8 cellular contexts compared by ENCODE assay signal in the genomic region with DNA sequence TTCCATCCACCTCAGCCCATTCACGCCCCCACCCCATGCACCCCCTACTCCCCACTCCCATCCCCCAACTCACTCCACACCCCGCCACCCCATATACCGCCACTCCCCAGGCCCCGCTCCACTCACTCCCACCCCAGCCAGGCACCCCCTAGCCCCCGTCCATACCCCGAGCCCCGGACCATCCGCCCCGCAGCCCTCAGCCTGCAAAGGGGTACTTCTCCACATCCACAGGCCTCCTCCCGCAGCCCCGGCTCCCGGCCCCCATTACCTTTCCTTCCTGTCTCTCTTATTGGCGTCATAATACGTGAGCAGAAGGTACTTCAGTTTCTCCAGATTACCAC. TPM values are rescaled to one million over a fixed set of nuclear protein-coding genes. Genes with fewer than 3 reads are reported as not detected.
A peak's percentile ranks its signal among the peaks of the same experiment; 100 is the strongest.
DNase-seq lines count a peak whose midpoint lies in the region; ATAC-seq and TF ChIP-seq lines count a peak whose summit lies in the region.
"Not testable (repeated sequence)": the region's sequence is repeated elsewhere in the genome, so short reads cannot be mapped to it uniquely, and the experiment has no call there.

No MANE protein-coding gene starts in this region.

- TF ChIP-seq POLR2A in sigmoid colon (IDR thresholded peaks at IDR 0.05): not testable (repeated sequence)

- not testable (repeated sequence) for H3K4me2 ChIP-seq in KMS-11; mesendoderm (ENCODE audit: low read length)

- not testable (repeated sequence) for H3K36me3 Mint-ChIP-seq in activated CD4-positive, alpha-beta T cell treated with anti-CD3 and anti-CD28 coated beads for 36 hours (ENCODE audit: low read depth); MCF 10A (ENCODE audit: insufficient read depth, unreplicated experiment)

- H3K18ac ChIP-seq in mesendoderm (ENCODE audit: low read length): not testable (repeated sequence)

- not testable (repeated sequence) for H3K27me3 Mint-ChIP-seq in activated CD4-positive, alpha-beta T cell treated with anti-CD3 and anti-CD28 coated beads for 36 hours; MCF 10A (ENCODE audit: insufficient read depth, unreplicated experiment)

- peak overlapping the region; percentile 99 for H3K27ac Mint-ChIP-seq in activated CD4-positive, alpha-beta T cell treated with anti-CD3 and anti-CD28 coated beads for 36 hours
- H3K27ac Mint-ChIP-seq in MCF 10A (ENCODE audit: low read depth, unreplicated experiment): peak overlapping the region; percentile 80

- H3K9me3 Mint-ChIP-seq in activated CD4-positive, alpha-beta T cell treated with anti-CD3 and anti-CD28 coated beads for 36 hours (ENCODE audit: low read depth); MCF 10A (ENCODE audit: unreplicated experiment): not testable (repeated sequence)

- TF ChIP-seq EP300 in sigmoid colon (IDR thresholded peaks at IDR 0.05): not testable (repeated sequence)

- not testable (repeated sequence) for BruUV-seq in MCF 10A (replicated peaks; lab: Mats Ljungman, UMichigan)

- H4K8ac ChIP-seq in mesendoderm (ENCODE audit: low read depth, low read length): not testable (repeated sequence)

- intact Hi-C loops in activated CD4-positive, alpha-beta T cell treated with anti-CD3 and anti-CD28 coated beads for 36 hours (cut with DNase I, micrococcal nuclease); MCF 10A (cut with micrococcal nuclease); sigmoid colon (cut with DNase I); aorta (cut with DNase I): not testable (repeated sequence)

- not testable (repeated sequence) for H3K4me1 Mint-ChIP-seq in activated CD4-positive, alpha-beta T cell treated with anti-CD3 and anti-CD28 coated beads for 36 hours; MCF 10A (ENCODE audit: insufficient read depth, unreplicated experiment)

- not testable (repeated sequence) for H2BK120ac ChIP-seq in mesendoderm (ENCODE audit: low read depth, low read length)

- not testable (repeated sequence) for H3K9me3 ChIP-seq in sigmoid colon; aorta (ENCODE audit: control insufficient read depth, low read length)

- TF ChIP-seq CTCF in GM12864 (IDR thresholded peaks at IDR 0.05; ENCODE audit: low read depth, low read length, missing control alignments); KMS-11 (conservative IDR thresholded peaks at IDR 0.05; ENCODE audit: low read depth, low read length); MCF 10A (IDR thresholded peaks at IDR 0.05; ENCODE audit: unreplicated experiment); foreskin fibroblast (IDR thresholded peaks at IDR 0.05; ENCODE audit: low read depth, low read length); sigmoid colon (IDR thresholded peaks at IDR 0.05): not testable (repeated sequence)

- H2AK5ac ChIP-seq in mesendoderm (ENCODE audit: low read length): not testable (repeated sequence)

- H2BK15ac ChIP-seq in mesendoderm (replicated peaks; ENCODE audit: low read depth): not testable (repeated sequence)

- POLR2A ChIA-PET in activated CD4-positive, alpha-beta T cell treated with anti-CD3 and anti-CD28 coated beads for 36 hours (lab: Charles Lee): not testable (repeated sequence)
- POLR2A ChIA-PET in MCF 10A (lab: Yijun Ruan, JAX): interaction anchor here (2.3 to 2.9 kb wide), 3 partner anchors 57 to 108 kb away, joined by 17 to 41 read pairs (median 31); a partner anchor contains a TSS

- H3K27ac ChIP-seq in KMS-11 (peak overlapping the region; percentile 75), sigmoid colon (peak overlapping the region; percentile 78 to 93 (median 92)), aorta (ENCODE audit: low read depth in 1 of 2, low read length in 2 of 2) (peak overlapping the region in 1 of 2 donors; percentile 71)
- not testable (repeated sequence) for H3K27ac ChIP-seq in mesendoderm (ENCODE audit: low read depth, low read length)

- not testable (repeated sequence) for H4K20me1 ChIP-seq in KMS-11 (ENCODE audit: insufficient read depth)

- not testable (repeated sequence) for H3K79me1 ChIP-seq in mesendoderm (ENCODE audit: low read length)

- H3K79me2 ChIP-seq in KMS-11 (ENCODE audit: insufficient read depth, low read depth): peaks cover 14% of the 10 kb centered on the region; the same call in 1 of the 2 replicates
- H3K79me2 ChIP-seq in mesendoderm (ENCODE audit: control insufficient read depth, insufficient read depth, low read length): not testable (repeated sequence)

- not testable (repeated sequence) for H3K36me3 ChIP-seq in KMS-11 (ENCODE audit: insufficient read depth); mesendoderm (ENCODE audit: control insufficient read depth, insufficient read depth, low read length); sigmoid colon; aorta (ENCODE audit: control insufficient read depth in 1 of 2, insufficient read depth in 2 of 2, low read length in 1 of 2)

- H3K9ac ChIP-seq in KMS-11 (peak overlapping the region; percentile 96), mesendoderm (ENCODE audit: low read length) (peak overlapping the region; percentile 24)

- H3K56ac ChIP-seq in mesendoderm (ENCODE audit: low read length): peak overlapping the region; percentile 34

- peak overlapping the region; percentile 96 for H3K4me3 Mint-ChIP-seq in activated CD4-positive, alpha-beta T cell treated with anti-CD3 and anti-CD28 coated beads for 36 hours
- H3K4me3 Mint-ChIP-seq in MCF 10A (ENCODE audit: unreplicated experiment): peak overlapping the region; percentile 93

- H2AFZ ChIP-seq in KMS-11 (ENCODE audit: low read depth): peak overlapping the region; percentile 68; the same call in 1 of the 2 replicates

- not testable (repeated sequence) for H2BK5ac ChIP-seq in mesendoderm (ENCODE audit: low read length)

- H3K4me3 ChIP-seq in GM12864 (ENCODE audit: low read depth, low read length) (peak overlapping the region; percentile 66), foreskin fibroblast (ENCODE audit: low read depth in 1 of 2, low read length in 2 of 2) (peak overlapping the region; percentile 59 to 75), sigmoid colon (peak overlapping the region; percentile 49 to 69 (median 59)), aorta (ENCODE audit: low read length in 2 of 2) (peak overlapping the region; percentile 15 to 54)
- H3K4me3 ChIP-seq in KMS-11 (IDR thresholded peaks at IDR 0.05; ENCODE audit: insufficient read depth, low read depth, low read length); mesendoderm (ENCODE audit: low read length): not testable (repeated sequence)

- not testable (repeated sequence) for H4K5ac ChIP-seq in mesendoderm (ENCODE audit: low read length)

- H3K27me3 ChIP-seq in KMS-11 (ENCODE audit: insufficient read depth, low read depth); mesendoderm (ENCODE audit: insufficient read depth, low read length, poor library complexity); sigmoid colon; aorta (ENCODE audit: control insufficient read depth in 1 of 2, insufficient read depth in 2 of 2, low read length in 1 of 2): not testable (repeated sequence)

- H3K23ac ChIP-seq in mesendoderm (ENCODE audit: low read length): not testable (repeated sequence)

- not testable (repeated sequence) for ATAC-seq in activated CD4-positive, alpha-beta T cell treated with anti-CD3 and anti-CD28 coated beads for 36 hours; aorta (ENCODE audit: low FRiP score)

- H3K4me1 ChIP-seq in KMS-11 (ENCODE audit: low read depth, poor library complexity, severe bottlenecking): peaks cover 13% of the 10 kb centered on the region
- not testable (repeated sequence) for H3K4me1 ChIP-seq in mesendoderm (ENCODE audit: control insufficient read depth, low read depth, low read length); sigmoid colon; aorta (ENCODE audit: control insufficient read depth in 1 of 2, insufficient read depth in 2 of 2, low read length in 2 of 2)

- CTCF ChIA-PET in activated CD4-positive, alpha-beta T cell treated with anti-CD3 and anti-CD28 coated beads for 36 hours (lab: Charles Lee): interaction anchor here (0.6 to 4.6 kb wide), 3 partner anchors 109 to 423 kb away, joined by 3 to 170 read pairs (median 17); no protein-coding TSS in a partner anchor
- CTCF ChIA-PET in MCF 10A (lab: Yijun Ruan, JAX): not testable (repeated sequence)

- H3K4ac ChIP-seq in mesendoderm (ENCODE audit: low read depth, low read length): not testable (repeated sequence)

- WGBS in mesendoderm (ENCODE audit: extremely low coverage, insufficient coverage, low lambda C conversion rate): no CpG with 5 or more reads among the region's 14 CpGs
- WGBS in sigmoid colon, 2 donors: 2 to 3% methylated on average over 10 of the region's 14 CpGs
- WGBS in aorta, 2 donors: 0% methylated on average over 7 to 11 of the region's 14 CpGs

- DNase-seq in GM12864 (ENCODE audit: low read depth); activated CD4-positive, alpha-beta T cell treated with anti-CD3 and anti-CD28 coated beads for 36 hours; MCF 10A (ENCODE audit: unreplicated experiment); foreskin fibroblast; mesendoderm; sigmoid colon; aorta: not testable (repeated sequence)

RNA-seq across cellular contexts. Expression of a gene that starts 0.5 kb away (rescaled TPM):
- 10 to 100 TPM; 22.1 to 22.7 TPM for total RNA-seq in activated CD4-positive, alpha-beta T cell treated with anti-CD3 and anti-CD28 coated beads for 36 hours
- 21.5 and 32.3 TPM in 2 replicates for total RNA-seq in MCF 10A (2022)
- polyA plus RNA-seq in mesendoderm (2013, experiment 1 of 2): 2.9 TPM
- polyA plus RNA-seq in mesendoderm (2013, experiment 2 of 2): 3.0 TPM
- 10 to 100 TPM; 25.0 to 55.4 (median 41.7) TPM for total RNA-seq in sigmoid colon
- polyA plus RNA-seq in sigmoid colon: 10 to 100 TPM in 1 of 3 donors, 1 to 10 TPM in 2; 1.4 to 13.6 (median 2.4) TPM
- 10 to 100 TPM; 36.4 to 56.8 TPM for total RNA-seq in aorta
- 10 to 100 TPM in 1 of 2 donors, 1 to 10 TPM in 1; 2.6 to 26.9 TPM for polyA plus RNA-seq in aorta

RNA-seq across cellular contexts. Expression of a gene that starts 56.6 kb away (rescaled TPM):
- 100 to 1,000 TPM; 189 to 220 TPM for total RNA-seq in activated CD4-positive, alpha-beta T cell treated with anti-CD3 and anti-CD28 coated beads for 36 hours
- total RNA-seq in MCF 10A (2022) (272 and 284 TPM in 2 replicates), sigmoid colon (100 to 1,000 TPM; 358 to 796 (median 595) TPM), aorta (100 to 1,000 TPM; 114 to 130 TPM)
- 235 TPM for polyA plus RNA-seq in mesendoderm (2013, experiment 1 of 2)
- polyA plus RNA-seq in mesendoderm (2013, experiment 2 of 2): 239 TPM
- polyA plus RNA-seq in sigmoid colon (1,000 to 10,000 TPM in 1 of 3 donors, 100 to 1,000 TPM in 2; 596 to 1,023 (median 842) TPM), aorta (100 to 1,000 TPM; 250 to 286 TPM)
